8 cellular contexts compared by ENCODE assay signal in genomic region chr16:58128721-58129096, GRCh38. TPM values are rescaled to one million over a fixed set of nuclear protein-coding genes. Genes with fewer than 3 reads are reported as not detected.
DNase-seq lines count a peak whose midpoint lies in the region; ATAC-seq, FAIRE-seq and TF ChIP-seq lines count a peak whose summit lies in the region.

No MANE protein-coding gene starts in this region.

- H3K9me3 Mint-ChIP-seq in activated naive CD8-positive, alpha-beta T cell treated with anti-CD3 and anti-CD28 coated beads for 36 hours, result no peaks in the 10 kb centered on the region

- FAIRE-seq in HTR-8/SVneo (lab: Jason Lieb, UNC), result peak; percentile 4

- no peaks in the 10 kb centered on the region for H3K27me3 ChIP-seq in iPS-15b (ENCODE audit: control insufficient read depth, insufficient read depth, low read length)
- H3K27me3 ChIP-seq in spleen (replicated peaks in 1 of 7), result no peaks in the 10 kb centered on the region

- H3K4me1 Mint-ChIP-seq in activated naive CD8-positive, alpha-beta T cell treated with anti-CD3 and anti-CD28 coated beads for 36 hours, result peaks cover 44% of the 10 kb centered on the region

- peak overlapping the region; percentile 62 to 92 (median 90) for H3K27ac ChIP-seq in spleen

- H3K4me3 Mint-ChIP-seq in activated naive CD8-positive, alpha-beta T cell treated with anti-CD3 and anti-CD28 coated beads for 36 hours, result peak overlapping the region; percentile 84

- DNase-seq in ACHN (peak; percentile 21), HTR-8/SVneo (ENCODE audit: insufficient read length, low spot score) (no peak), spleen (no peak), kidney tubule cell (ENCODE audit: low spot score) (no peak), amniotic stem cell (lab: John Stamatoyannopoulos, UW) (no peak)
- peak; percentile 29 for DNase-seq in activated naive CD8-positive, alpha-beta T cell treated with anti-CD3 and anti-CD28 coated beads for 36 hours

- ATAC-seq in GM19025 (IDR thresholded peaks at IDR 0.05; ENCODE audit: low read depth, unreplicated experiment), result peak; percentile 2

- H3K9me3 ChIP-seq in iPS-15b (ENCODE audit: control insufficient read depth, insufficient read depth, low read length), result no peaks in the 10 kb centered on the region
- H3K9me3 ChIP-seq in spleen, result no peaks in the 10 kb centered on the region

- peak overlapping the region; percentile 84 for H3K4me3 ChIP-seq in iPS-15b (ENCODE audit: low read depth, low read length)
- H3K4me3 ChIP-seq in spleen, result peak overlapping the region; percentile 65 to 94 (median 90)

- intact Hi-C loops in spleen (cut with DNase I; ENCODE audit: low total_unique reads), result loop anchor here (10.0 kb wide), 1 partner anchor 66 kb away; the partner anchor contains the start of gene CSNK2A2

- peak overlapping the region; percentile 85 for H3K9ac ChIP-seq in iPS-15b (ENCODE audit: low read depth, low read length)

- no peak for TF ChIP-seq POLR2A in spleen (IDR thresholded peaks at IDR 0.05)

- peak overlapping the region; percentile 81 for H3K27ac Mint-ChIP-seq in activated naive CD8-positive, alpha-beta T cell treated with anti-CD3 and anti-CD28 coated beads for 36 hours

- 0 to 1% (median 0%) methylated on average over 5 to 25 of the region's 25 CpGs for WGBS in spleen, 5 donors

- peaks cover 12% of the 10 kb centered on the region for H3K36me3 Mint-ChIP-seq in activated naive CD8-positive, alpha-beta T cell treated with anti-CD3 and anti-CD28 coated beads for 36 hours

- no peaks in the 10 kb centered on the region for H3K27me3 Mint-ChIP-seq in activated naive CD8-positive, alpha-beta T cell treated with anti-CD3 and anti-CD28 coated beads for 36 hours

- H3K4me1 ChIP-seq in iPS-15b (ENCODE audit: control insufficient read depth, insufficient read depth, low read length) (peaks cover 8% of the 10 kb centered on the region), spleen (peaks cover 30 to 60% (median 54%) of the 10 kb centered on the region in 6 donors)

- in situ Hi-C loops in ACHN (cut with HindIII; ENCODE audit: low pct_ligation_motif_present, low pct_unique_long_range_greater_than_20kb, low sequenced_read_pairs), result loop anchor here (10.0 kb wide), 1 partner anchor 104 kb away; the partner anchor contains the start of gene MMP15

- H3K36me3 ChIP-seq in iPS-15b (ENCODE audit: control insufficient read depth, insufficient read depth, low read length), result no peaks in the 10 kb centered on the region
- H3K36me3 ChIP-seq in spleen, result no peaks in the 10 kb centered on the region

- no peak for TF ChIP-seq CTCF in spleen (IDR thresholded peaks at IDR 0.05 in 8 of 11, conservative IDR thresholded peaks at IDR 0.05 in 3 of 11)

RNA-seq across cellular contexts. Expression of gene CFAP20, which starts 0.5 kb away (rescaled TPM):
- total RNA-seq in activated naive CD8-positive, alpha-beta T cell treated with anti-CD3 and anti-CD28 coated beads for 36 hours, result 10 to 100 TPM; 57.6 to 59.3 TPM
- total RNA-seq in spleen, result 10 to 100 TPM; 21.7 to 51.3 (median 25.3) TPM
- 10 to 100 TPM; 12.0 to 27.5 (median 21.5) TPM for polyA plus RNA-seq in spleen

Comparison
In these comparisons a context has a peak if more than half of its experiments do, and no peak if none do; other contexts are left out.
1. DNase-seq: peak in ACHN (single experiment) and activated naive CD8-positive, alpha-beta T cell treated with anti-CD3 and anti-CD28 coated beads for 36 hours (single experiment); none in HTR-8/SVneo (single experiment), spleen (single experiment), kidney tubule cell (single experiment) and amniotic stem cell (single experiment).